In the genomic region with DNA sequence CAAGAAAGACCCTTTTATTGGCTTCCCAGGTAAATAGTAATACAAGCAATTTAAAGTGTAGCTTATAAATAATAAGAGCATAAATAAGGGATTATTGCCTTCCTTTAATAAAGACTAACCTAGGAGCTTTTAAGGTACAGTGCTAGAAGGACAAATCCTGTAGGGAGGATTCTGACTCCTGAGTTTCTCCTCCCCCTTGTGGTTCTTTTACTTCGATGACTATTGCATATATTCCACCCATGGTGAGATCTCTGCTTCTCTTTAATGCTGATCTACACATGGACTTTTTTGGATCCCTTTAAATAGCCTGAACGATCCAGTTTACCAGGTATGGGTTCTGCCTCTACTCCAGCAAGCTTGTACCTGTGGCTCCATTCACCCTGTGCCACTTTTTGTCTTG, we compare ENCODE assay signal across 8 cellular contexts. TPM values are rescaled to one million over a fixed set of nuclear protein-coding genes. Genes with fewer than 3 reads are reported as not detected.
DNase-seq lines count a peak whose midpoint lies in the region; ATAC-seq and TF ChIP-seq lines count a peak whose summit lies in the region.

No MANE protein-coding gene starts in this region.

- no peak overlapping the region for H3K23ac ChIP-seq in trophoblast cell (ENCODE audit: low read length)

- H2BK120ac ChIP-seq in trophoblast cell (ENCODE audit: insufficient read depth, low read length, poor library complexity), result no peak overlapping the region

- no peak overlapping the region for H2AK5ac ChIP-seq in trophoblast cell (ENCODE audit: low read length)

- no peak for TF ChIP-seq POLR2A in NB4 (IDR thresholded peaks at IDR 0.05; ENCODE audit: extremely low read depth, insufficient read length)
- TF ChIP-seq POLR2A in upper lobe of left lung (IDR thresholded peaks at IDR 0.05), result no peak

- no peaks in the 10 kb centered on the region for H3K27me3 ChIP-seq in trophoblast cell (ENCODE audit: insufficient read depth, low read length)
- H3K27me3 ChIP-seq in effector memory CD4-positive, alpha-beta T cell (replicated peaks; ENCODE audit: control insufficient read depth, insufficient read depth, low read length, poor library complexity, severe bottlenecking), result no peaks in the 10 kb centered on the region
- H3K27me3 ChIP-seq in upper lobe of left lung, result no peaks in the 10 kb centered on the region

- no peak overlapping the region for H3K9ac ChIP-seq in trophoblast cell (ENCODE audit: low read length)

- H3K79me2 ChIP-seq in trophoblast cell (ENCODE audit: control insufficient read depth, insufficient read depth, low read length, poor library complexity), result peaks cover 18% of the 10 kb centered on the region

- H3K9me3 ChIP-seq in trophoblast cell (ENCODE audit: insufficient read depth, low read depth, low read length) (no peaks in the 10 kb centered on the region), upper lobe of left lung (no peaks in the 10 kb centered on the region)
- H3K9me3 ChIP-seq in effector memory CD4-positive, alpha-beta T cell (ENCODE audit: control insufficient read depth, low read length), result no peaks in the 10 kb centered on the region

- no peaks in the 10 kb centered on the region for H3K9me3 Mint-ChIP-seq in T-helper 2 cell treated with Interferon-gamma antibody and Interleukin-4, amounts not matched to agents 5 μg/mL and 100 μg/mL, for 36 hours
- H3K9me3 Mint-ChIP-seq in brain, result no peaks in the 10 kb centered on the region

- DNase-seq in T-helper 2 cell treated with Interferon-gamma antibody and Interleukin-4, amounts not matched to agents 5 μg/mL and 100 μg/mL, for 36 hours (ENCODE audit: low spot score), result no peak
- DNase-seq in T-helper 2 cell, result no peak
- DNase-seq in NB4 (ENCODE audit: low read depth), result peak; percentile 61
- DNase-seq in trophoblast cell, result peak in 1 of 2 donors; percentile 40
- DNase-seq in effector memory CD4-positive, alpha-beta T cell, result no peak
- no peak for DNase-seq in upper lobe of left lung

- no CpG with 5 or more reads among the region's 2 CpGs for WGBS in trophoblast cell (ENCODE audit: extremely low coverage, insufficient coverage, insufficient read length)
- 38 to 43% methylated on average over 2 of the region's 2 CpGs for WGBS in upper lobe of left lung, 2 donors

- H3K27ac Mint-ChIP-seq in T-helper 2 cell treated with Interferon-gamma antibody and Interleukin-4, amounts not matched to agents 5 μg/mL and 100 μg/mL, for 36 hours, result no peak overlapping the region
- peak overlapping the region in 2 of 5 experiments; percentile 57 to 97 for H3K27ac Mint-ChIP-seq in brain

- H3K4me3 ChIP-seq in NB4 (ENCODE audit: low read depth, low read length) (peak overlapping the region; percentile 78), trophoblast cell (ENCODE audit: low read depth, low read length) (no peak overlapping the region), upper lobe of left lung (no peak overlapping the region)
- H3K4me3 ChIP-seq in effector memory CD4-positive, alpha-beta T cell (ENCODE audit: insufficient read depth, low read depth, low read length, poor library complexity, severe bottlenecking), result no peak overlapping the region

- no peak overlapping the region for H4K12ac ChIP-seq in trophoblast cell (ENCODE audit: low read depth, low read length)

- H3K4me1 ChIP-seq in trophoblast cell (ENCODE audit: control insufficient read depth in 1 of 2, insufficient read depth in 2 of 2, low read length in 2 of 2) (peaks cover 2 to 4% of the 10 kb centered on the region in 2 experiments), upper lobe of left lung (peaks cover 13 to 43% (median 39%) of the 10 kb centered on the region in 4 donors)
- peaks cover 13% of the 10 kb centered on the region for H3K4me1 ChIP-seq in effector memory CD4-positive, alpha-beta T cell (ENCODE audit: control insufficient read depth, insufficient read depth, low read length, poor library complexity, severe bottlenecking)

- H2BK12ac ChIP-seq in trophoblast cell (ENCODE audit: low read length), result no peak overlapping the region

- no peaks in the 10 kb centered on the region for H3K27me3 Mint-ChIP-seq in T-helper 2 cell treated with Interferon-gamma antibody and Interleukin-4, amounts not matched to agents 5 μg/mL and 100 μg/mL, for 36 hours (ENCODE audit: low read depth)
- H3K27me3 Mint-ChIP-seq in brain, result peaks cover 4% of the 10 kb centered on the region

- H3K27ac ChIP-seq in trophoblast cell (ENCODE audit: low read depth, low read length) (no peak overlapping the region), upper lobe of left lung (no peak overlapping the region)
- H3K27ac ChIP-seq in effector memory CD4-positive, alpha-beta T cell (ENCODE audit: insufficient read depth, low read length, poor library complexity, severe bottlenecking), result no peak overlapping the region

- no peaks in the 10 kb centered on the region for H3K36me3 Mint-ChIP-seq in T-helper 2 cell treated with Interferon-gamma antibody and Interleukin-4, amounts not matched to agents 5 μg/mL and 100 μg/mL, for 36 hours (ENCODE audit: low read depth)
- H3K36me3 Mint-ChIP-seq in brain, result peaks cover 5% of the 10 kb centered on the region

- H3K18ac ChIP-seq in trophoblast cell (ENCODE audit: low read length), result no peak overlapping the region

- ATAC-seq in GM21390 (IDR thresholded peaks at IDR 0.05; ENCODE audit: unreplicated experiment), result no peak
- no peak for ATAC-seq in upper lobe of left lung (ENCODE audit: low FRiP score in 2 of 2)

- no peak overlapping the region for H4K8ac ChIP-seq in trophoblast cell (ENCODE audit: low read depth, low read length)

- no peak overlapping the region for H4K91ac ChIP-seq in trophoblast cell (ENCODE audit: low read depth, low read length)

- H2AFZ ChIP-seq in trophoblast cell (ENCODE audit: insufficient read depth, low read length, poor library complexity), result no peak overlapping the region

- H3K4me1 Mint-ChIP-seq in T-helper 2 cell treated with Interferon-gamma antibody and Interleukin-4, amounts not matched to agents 5 μg/mL and 100 μg/mL, for 36 hours (ENCODE audit: low read depth), result peaks cover 36% of the 10 kb centered on the region
- peaks cover 49% of the 10 kb centered on the region for H3K4me1 Mint-ChIP-seq in brain

- TF ChIP-seq CTCF in NB4 (IDR thresholded peaks at IDR 0.05; ENCODE audit: low read depth, low read length) (peak; percentile 3), brain (conservative IDR thresholded peaks at IDR 0.05) (peak; percentile 41 to 53), upper lobe of left lung (IDR thresholded peaks at IDR 0.05) (no peak)

- H3K36me3 ChIP-seq in trophoblast cell (ENCODE audit: control insufficient read depth in 1 of 2, insufficient read depth in 2 of 2, low read length in 2 of 2) (no peaks in the 10 kb centered on the region), upper lobe of left lung (no peaks in the 10 kb centered on the region)
- H3K36me3 ChIP-seq in effector memory CD4-positive, alpha-beta T cell (ENCODE audit: control insufficient read depth, insufficient read depth, low read length), result no peaks in the 10 kb centered on the region

- no peak overlapping the region for H3K14ac ChIP-seq in trophoblast cell (ENCODE audit: low read length)

- H3K4ac ChIP-seq in trophoblast cell (ENCODE audit: low read depth, low read length), result peak overlapping the region; percentile 35

- H3K79me1 ChIP-seq in trophoblast cell (ENCODE audit: low read length), result peaks cover 16% of the 10 kb centered on the region

- H3K4me2 ChIP-seq in trophoblast cell (ENCODE audit: low read length), result no peak overlapping the region

- no peak for TF ChIP-seq EP300 in upper lobe of left lung (IDR thresholded peaks at IDR 0.05)

- H3K4me3 Mint-ChIP-seq in T-helper 2 cell treated with Interferon-gamma antibody and Interleukin-4, amounts not matched to agents 5 μg/mL and 100 μg/mL, for 36 hours, result peak overlapping the region; percentile 88
- H3K4me3 Mint-ChIP-seq in brain, result peak overlapping the region; percentile 87 to 97 (median 91)

- no peak overlapping the region for H2BK5ac ChIP-seq in trophoblast cell (ENCODE audit: low read depth, low read length, poor library complexity)

RNA-seq across cellular contexts. Expression of a gene that starts 2.5 kb away (rescaled TPM):
- 4.5 TPM for polyA plus RNA-seq in brain (ENCODE audit: insufficient read depth, low read depth, low replicate concordance)
- 21.4 and 21.7 TPM in 2 replicates for polyA plus RNA-seq in trophoblast cell (2013)
- 10 to 100 TPM in 5 of 6 donors, 1 to 10 TPM in 1; 5.0 to 68.1 (median 20.1) TPM for total RNA-seq in upper lobe of left lung

Comparison
In these comparisons a context has a peak if more than half of its experiments do, and no peak if none do; other contexts are left out.
1. CTCF ChIP-seq: peak in NB4 (single experiment) and brain (2 of 2); none in upper lobe of left lung (0 of 6).